Comparison of ENCODE assay signal across 21 cellular contexts in the genomic region with DNA sequence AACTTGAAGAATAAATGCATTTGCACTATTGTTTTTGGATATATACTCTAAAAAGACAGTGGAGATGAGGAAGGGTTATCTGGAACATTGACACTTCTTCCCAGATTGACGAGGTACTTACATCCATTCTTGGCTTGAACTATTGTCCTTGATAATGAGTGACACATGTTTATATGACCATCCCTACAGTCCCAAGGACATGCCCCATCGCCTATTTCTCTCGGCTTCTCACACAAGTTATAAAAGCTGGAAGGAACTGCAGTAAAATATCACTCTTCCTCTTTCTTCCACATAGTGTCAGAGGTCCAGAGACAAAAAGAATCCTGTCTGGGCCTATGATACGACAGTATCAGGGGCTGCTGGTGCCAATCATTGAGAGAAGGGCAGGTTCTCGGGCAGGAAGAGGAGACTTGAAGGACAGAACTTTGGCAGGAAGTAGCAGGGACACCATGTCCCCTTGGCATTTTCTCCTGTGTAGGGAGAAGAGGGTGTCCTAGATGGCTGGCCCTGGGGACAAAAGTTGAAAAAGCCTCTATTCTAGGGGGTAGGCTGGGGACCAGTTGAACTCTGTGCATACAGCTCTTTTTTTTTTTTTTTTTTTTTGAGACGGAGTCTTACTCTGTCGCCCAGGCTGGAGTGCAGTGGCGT. TPM values are rescaled to one million over a fixed set of nuclear protein-coding genes. Genes with fewer than 3 reads are reported as not detected.
"Had no signal": no experiment of that assay in that cellular context is flagged by ENCODE, and none has a peak within 500 bp of the region (broad histone marks: within the 10 kb centered on the region; RNA-seq: fewer than 3 reads in every experiment).

No MANE protein-coding gene starts in this region.

- ATAC-seq: lower lobe of right lung; naive thymus-derived CD4-positive, alpha-beta T cell; psoas muscle; stimulated activated memory B cell treated with anti-CD40 and anti-IgM and Interleukin-4, amounts not matched to agents 10 μg/mL and 1 μg/mL and 100 μg/mL, for 72 hours; upper lobe of right lung had no signal

- DNase-seq: cortex of kidney; effector memory CD4-positive, alpha-beta T cell; hippocampal formation; lower lobe of right lung; midbrain; naive thymus-derived CD4-positive, alpha-beta T cell; nephron progenitor cell; psoas muscle; retina; small intestine; stimulated activated CD4-positive, alpha-beta T cell treated with anti-CD3 and anti-CD28 coated beads, Interleukin-4, amount 100 ng/mL, for 1 hour; stimulated activated CD8-positive, alpha-beta memory T cell treated with anti-CD3 and anti-CD28 coated beads, Interleukin-4, amount 100 ng/mL, for 48 hours; testis had no signal

- H3K9ac ChIP-seq: parathyroid adenoma had no signal

- H2AFZ ChIP-seq: parathyroid adenoma had no signal

- H3K27ac ChIP-seq: epithelial cell of prostate, esophagus muscularis mucosa, lower lobe of right lung, parathyroid adenoma, psoas muscle, testis had no signal

- H3K27me3 ChIP-seq: testis, tibial nerve, upper lobe of right lung had no signal

- H3K4me3 ChIP-seq: esophagus muscularis mucosa, lower lobe of right lung, psoas muscle, testis, tibial nerve, upper lobe of right lung had no signal

- H3K36me3 ChIP-seq: esophagus muscularis mucosa, lower lobe of right lung, tibial nerve, upper lobe of right lung had no signal

- H3K9me3 ChIP-seq: esophagus muscularis mucosa, lower lobe of right lung, psoas muscle, testis, tibial nerve, upper lobe of right lung had no signal

- H3K79me2 ChIP-seq: parathyroid adenoma had no signal

- H3K4me1 ChIP-seq: psoas muscle, testis had no signal

- FAIRE-seq: bronchial epithelial cell, endometrium, small intestine had no signal

RNA-seq across cellular contexts. Expression of a gene that starts 5.8 kb away (rescaled TPM):
- polyA plus RNA-seq: naive thymus-derived CD4-positive, alpha-beta T cell had no signal
